In the genomic region with DNA sequence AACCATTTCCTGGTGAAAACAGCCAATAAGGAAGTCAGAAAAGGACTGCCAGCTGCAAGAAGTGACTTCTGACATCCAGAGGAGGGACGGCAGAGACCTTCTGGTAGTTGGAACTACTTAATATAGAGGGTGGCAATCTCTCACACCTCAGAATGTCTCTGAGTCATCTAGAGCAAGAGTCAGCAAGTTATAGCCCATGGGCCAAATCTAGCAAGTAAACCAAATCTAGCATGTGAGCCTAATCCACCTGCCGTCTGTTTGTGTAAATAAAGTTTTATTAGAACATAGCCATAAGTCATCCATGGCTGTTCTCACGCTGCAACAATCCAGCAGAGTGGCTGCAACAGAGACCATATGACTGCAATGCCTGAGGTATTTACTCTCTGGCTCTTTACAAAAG, we compare ENCODE assay signal across 18 cellular contexts.
DNase-seq lines count a peak whose midpoint lies in the region; ATAC-seq and TF ChIP-seq lines count a peak whose summit lies in the region.
"Had no signal": no experiment of that assay in that cellular context is flagged by ENCODE, and none has a peak within 500 bp of the region (broad histone marks: within the 10 kb centered on the region; RNA-seq: fewer than 3 reads in every experiment).

No MANE protein-coding gene starts in this region.

- H3K4me1 ChIP-seq in left ventricle myocardium inferior (peaks cover 56% of the 10 kb centered on the region), RWPE2 (ENCODE audit: insufficient read depth, poor library complexity, severe bottlenecking) (peaks cover 15% of the 10 kb centered on the region), esophagus squamous epithelium (peaks cover 0 to 95% (median 44%) of the 10 kb centered on the region in 3 donors)
- H3K4me1 ChIP-seq: left lung, Peyer's patch had no signal

- H3K36me3 ChIP-seq in left ventricle myocardium inferior (no peaks in the 10 kb centered on the region), RWPE2 (ENCODE audit: low read depth) (no peaks in the 10 kb centered on the region), esophagus squamous epithelium (no peaks in the 10 kb centered on the region)
- H3K36me3 ChIP-seq: left lung, neutrophil, Peyer's patch had no signal

- no peak overlapping the region for H3K4me3 ChIP-seq in left ventricle myocardium inferior
- H3K4me3 ChIP-seq in RWPE2 (ENCODE audit: severe bottlenecking): no peak overlapping the region
- no peak overlapping the region for H3K4me3 ChIP-seq in esophagus squamous epithelium
- H3K4me3 ChIP-seq: left lung, Peyer's patch had no signal

- WGBS in esophagus squamous epithelium, 2 donors: 30 to 73% methylated on average over 2 to 3 of the region's 3 CpGs

- H3K27me3 ChIP-seq in left ventricle myocardium inferior (ENCODE audit: low read depth): no peaks in the 10 kb centered on the region
- no peaks in the 10 kb centered on the region for H3K27me3 ChIP-seq in RWPE2 (ENCODE audit: insufficient read depth, poor library complexity, severe bottlenecking)
- no peaks in the 10 kb centered on the region for H3K27me3 ChIP-seq in esophagus squamous epithelium
- H3K27me3 ChIP-seq: left lung, Peyer's patch had no signal

- no peak for TF ChIP-seq POLR2A in esophagus squamous epithelium (IDR thresholded peaks at IDR 0.05)

- intact Hi-C loops in left ventricle myocardium inferior (cut with micrococcal nuclease) (no loop called here), left ventricle myocardium superior (cut with micrococcal nuclease) (loop anchor here (5.0 kb wide), 1 partner anchor 203 kb away; no protein-coding TSS in a partner anchor), esophagus squamous epithelium (cut with DNase I) (no loop called here)

- TF ChIP-seq CTCF in left ventricle myocardium inferior (IDR thresholded peaks at IDR 0.05; ENCODE audit: borderline replicate concordance) (no peak), RWPE2 (IDR thresholded peaks at IDR 0.05; ENCODE audit: poor library complexity, severe bottlenecking) (no peak), esophagus squamous epithelium (IDR thresholded peaks at IDR 0.05) (peak in 1 of 6 experiments; percentile 9)

- no peak for DNase-seq in left ventricle myocardium inferior
- DNase-seq in left ventricle myocardium superior: no peak
- no peak for DNase-seq in RWPE2 (ENCODE audit: low spot score)
- no peak for DNase-seq in esophagus squamous epithelium (lab: John Stamatoyannopoulos, UW)
- DNase-seq in D341Med (ENCODE audit: low spot score): no peak
- no peak for DNase-seq in central memory CD4-positive, alpha-beta T cell
- DNase-seq in NAMALWA (ENCODE audit: low spot score): no peak
- DNase-seq in iPS-NIHi11 (ENCODE audit: low spot score): no peak
- DNase-seq: activated CD4-positive, alpha-beta T cell treated with anti-CD3 and anti-CD28 coated beads, Interleukin-2, amount 50 U/mL, for 4 hours; DND-41; HCEC 1CT; left lung; NCI-H1694 treated with DMSO at 0.1 percent for 48 hours; NCI-H226; Peyer's patch; SK-N-SH had no signal

- ATAC-seq in left ventricle myocardium superior (no peak), RWPE2 (ENCODE audit: low read depth) (peak; percentile 77)
- ATAC-seq: left lung, WTC11 had no signal

- H3K27ac ChIP-seq in left ventricle myocardium inferior (replicated peaks) (peak overlapping the region; percentile 33), RWPE2 (ENCODE audit: poor library complexity, severe bottlenecking) (no peak overlapping the region), esophagus squamous epithelium (peak overlapping the region; percentile 43 to 80 (median 58))
- H3K27ac ChIP-seq: left lung, neutrophil, Peyer's patch had no signal

- peaks cover 3% of the 10 kb centered on the region for H3K9me3 ChIP-seq in left ventricle myocardium inferior (replicated peaks)
- no peaks in the 10 kb centered on the region for H3K9me3 ChIP-seq in RWPE2 (ENCODE audit: severe bottlenecking)
- no peaks in the 10 kb centered on the region for H3K9me3 ChIP-seq in esophagus squamous epithelium
- H3K9me3 ChIP-seq: left lung, neutrophil, Peyer's patch, SK-N-SH had no signal
